8 cellular contexts compared by ENCODE assay signal in genomic region chr7:139362302-139362701, GRCh38. TPM values are rescaled to one million over a fixed set of nuclear protein-coding genes. Genes with fewer than 3 reads are reported as not detected.
DNase-seq lines count a peak whose midpoint lies in the region; ATAC-seq and TF ChIP-seq lines count a peak whose summit lies in the region.

No MANE protein-coding gene starts in this region.

- H3K4me1 Mint-ChIP-seq in activated T-helper 2 cell treated with anti-CD3 and anti-CD28 coated beads, Interferon-gamma antibody, Interleukin-2, Interleukin-4, amounts not matched to agents 10 μg/mL and 5 μg/mL and 100 μg/mL, durations not matched to agents 14 hours and 24 hours and 36 hours (ENCODE audit: low read depth), result peaks cover 36% of the 10 kb centered on the region

- DNase-seq in COLO829 (ENCODE audit: low spot score) (peak; percentile 47), HL-60 (ENCODE audit: low read depth in 1 of 2, low spot score in 1 of 2) (no peak), left kidney (ENCODE audit: low read depth, low spot score) (peak; percentile 35), transverse colon (no peak), GM20000 (ENCODE audit: low spot score) (no peak)
- DNase-seq in activated T-helper 2 cell treated with anti-CD3 and anti-CD28 coated beads, Interferon-gamma antibody, Interleukin-2, Interleukin-4, amounts not matched to agents 10 μg/mL and 5 μg/mL and 100 μg/mL, durations not matched to agents 14 hours and 24 hours and 36 hours (ENCODE audit: low spot score), result no peak

- H3K36me3 Mint-ChIP-seq in activated T-helper 2 cell treated with anti-CD3 and anti-CD28 coated beads, Interferon-gamma antibody, Interleukin-2, Interleukin-4, amounts not matched to agents 10 μg/mL and 5 μg/mL and 100 μg/mL, durations not matched to agents 14 hours and 24 hours and 36 hours (ENCODE audit: low read depth), result peaks cover 50% of the 10 kb centered on the region

- H3K9me3 ChIP-seq in transverse colon, result no peaks in the 10 kb centered on the region

- H3K27ac ChIP-seq in HL-60 (replicated peaks) (peak overlapping the region; percentile 98; the same call in 1 of the 2 replicates), transverse colon (no peak overlapping the region)

- in situ Hi-C loops in transverse colon (cut with MboI; ENCODE audit: low pct_ligation_motif_present in 1 of 4, low pct_unique_long_range_greater_than_20kb in 1 of 4, low sequenced_read_pairs in 3 of 4), result no loop called here

- H3K4me1 ChIP-seq in transverse colon, result peaks cover 7 to 52% (median 25%) of the 10 kb centered on the region in 4 donors

- intact Hi-C loops in activated T-helper 2 cell treated with anti-CD3 and anti-CD28 coated beads, Interferon-gamma antibody, Interleukin-2, Interleukin-4, amounts not matched to agents 10 μg/mL and 5 μg/mL and 100 μg/mL, durations not matched to agents 14 hours and 24 hours and 36 hours (cut with micrococcal nuclease), result no loop called here
- intact Hi-C loops in transverse colon (cut with DNase I; ENCODE audit: low total_unique reads), result no loop called here

- H3K27me3 Mint-ChIP-seq in activated T-helper 2 cell treated with anti-CD3 and anti-CD28 coated beads, Interferon-gamma antibody, Interleukin-2, Interleukin-4, amounts not matched to agents 10 μg/mL and 5 μg/mL and 100 μg/mL, durations not matched to agents 14 hours and 24 hours and 36 hours (ENCODE audit: low read depth), result no peaks in the 10 kb centered on the region

- H3K27me3 ChIP-seq in HL-60 (ENCODE audit: insufficient read depth, poor library complexity, severe bottlenecking), result no peaks in the 10 kb centered on the region
- no peaks in the 10 kb centered on the region for H3K27me3 ChIP-seq in transverse colon

- H3K4me3 ChIP-seq in HL-60 (replicated peaks; ENCODE audit: insufficient read depth, low read length) (0 out of 2 replicates have a peak overlapping the region, but pooled peaks have one; percentile 0), transverse colon (no peak overlapping the region)

- 58 to 63% methylated on average over 3 of the region's 3 CpGs for WGBS in transverse colon (ENCODE audit: low coverage in 1 of 2), 2 donors

- H3K27ac Mint-ChIP-seq in activated T-helper 2 cell treated with anti-CD3 and anti-CD28 coated beads, Interferon-gamma antibody, Interleukin-2, Interleukin-4, amounts not matched to agents 10 μg/mL and 5 μg/mL and 100 μg/mL, durations not matched to agents 14 hours and 24 hours and 36 hours, result no peak overlapping the region

- H3K9me3 Mint-ChIP-seq in activated T-helper 2 cell treated with anti-CD3 and anti-CD28 coated beads, Interferon-gamma antibody, Interleukin-2, Interleukin-4, amounts not matched to agents 10 μg/mL and 5 μg/mL and 100 μg/mL, durations not matched to agents 14 hours and 24 hours and 36 hours, result no peaks in the 10 kb centered on the region

- no peak for TF ChIP-seq POLR2A in transverse colon (IDR thresholded peaks at IDR 0.05)

- TF ChIP-seq CTCF in HL-60 (IDR thresholded peaks at IDR 0.05; ENCODE audit: insufficient read depth, low read length), result no peak
- TF ChIP-seq CTCF in transverse colon (IDR thresholded peaks at IDR 0.05), result no peak
- no peak for TF ChIP-seq CTCF in GM20000 (IDR thresholded peaks at IDR 0.05; ENCODE audit: extremely low read depth, missing control alignments)

- no peak for ATAC-seq in HG03280 (IDR thresholded peaks at IDR 0.05; ENCODE audit: unreplicated experiment)
- ATAC-seq in HG02870 (IDR thresholded peaks at IDR 0.05; ENCODE audit: unreplicated experiment), result no peak

- no peak for TF ChIP-seq EP300 in transverse colon (IDR thresholded peaks at IDR 0.05; ENCODE audit: low read depth)

- peak overlapping the region; percentile 28 for H3K4me3 Mint-ChIP-seq in activated T-helper 2 cell treated with anti-CD3 and anti-CD28 coated beads, Interferon-gamma antibody, Interleukin-2, Interleukin-4, amounts not matched to agents 10 μg/mL and 5 μg/mL and 100 μg/mL, durations not matched to agents 14 hours and 24 hours and 36 hours (ENCODE audit: low read depth)

- no peaks in the 10 kb centered on the region for H3K36me3 ChIP-seq in transverse colon

RNA-seq across cellular contexts. Expression of gene LUC7L2, which starts 2.6 kb away (rescaled TPM):
- total RNA-seq in activated T-helper 2 cell treated with anti-CD3 and anti-CD28 coated beads, Interferon-gamma antibody, Interleukin-2, Interleukin-4, amounts not matched to agents 10 μg/mL and 5 μg/mL and 100 μg/mL, durations not matched to agents 14 hours and 24 hours and 36 hours, result 150 and 151 TPM in 2 replicates
- 100 to 1,000 TPM in 1 of 4 donors, 10 to 100 TPM in 3; 57.3 to 111 (median 76.9) TPM for total RNA-seq in transverse colon

RNA-seq across cellular contexts. Expression of gene FMC1, which starts 21.2 kb away (rescaled TPM):
- total RNA-seq in activated T-helper 2 cell treated with anti-CD3 and anti-CD28 coated beads, Interferon-gamma antibody, Interleukin-2, Interleukin-4, amounts not matched to agents 10 μg/mL and 5 μg/mL and 100 μg/mL, durations not matched to agents 14 hours and 24 hours and 36 hours, result 7.2 and 7.5 TPM in 2 replicates
- total RNA-seq in transverse colon, result 10 to 100 TPM in 1 of 4 donors, 1 to 10 TPM in 1, not detected in 2; 7.3 to 21.6 TPM

Comparison
In these comparisons a context has a peak if more than half of its experiments do, and no peak if none do; other contexts are left out.
1. DNase-seq: peak in COLO829 (single experiment) and left kidney (single experiment); none in HL-60 (0 of 2), activated T-helper 2 cell treated with anti-CD3 and anti-CD28 coated beads, Interferon-gamma antibody, Interleukin-2, Interleukin-4, amounts not matched to agents 10 μg/mL and 5 μg/mL and 100 μg/mL, durations not matched to agents 14 hours and 24 hours and 36 hours (single experiment), transverse colon (single experiment) and GM20000 (single experiment).